Comparison of ENCODE assay signal across 12 cellular contexts in genomic region chr5:95759005-95759404, GRCh38. TPM values are rescaled to one million over a fixed set of nuclear protein-coding genes. Genes with fewer than 3 reads are reported as not detected.
DNase-seq lines count a peak whose midpoint lies in the region; ATAC-seq, FAIRE-seq and TF ChIP-seq lines count a peak whose summit lies in the region.
"Had no signal": no experiment of that assay in that cellular context is flagged by ENCODE, and none has a peak within 500 bp of the region (broad histone marks: within the 10 kb centered on the region; RNA-seq: fewer than 3 reads in every experiment).

No MANE protein-coding gene starts in this region.

- TF ChIP-seq EP300 in A549 (IDR thresholded peaks at IDR 0.05) = no peak

- peaks cover 45% of the 10 kb centered on the region for H3K4me1 ChIP-seq in A549
- peaks cover 66% of the 10 kb centered on the region for H3K4me1 ChIP-seq in KMS-11 (ENCODE audit: low read depth, poor library complexity, severe bottlenecking)
- peaks cover 32% of the 10 kb centered on the region for H3K4me1 ChIP-seq in fibroblast of lung (ENCODE audit: control insufficient read depth, extremely low read depth, insufficient read depth, low read length)
- peaks cover 51% of the 10 kb centered on the region for H3K4me1 ChIP-seq in osteoblast (ENCODE audit: insufficient read depth, low read length)
- H3K4me1 ChIP-seq: neural progenitor cell had no signal

- H3K9ac ChIP-seq in KMS-11 (peak overlapping the region; percentile 15; the same call in 1 of the 2 replicates), fibroblast of lung (ENCODE audit: insufficient read depth, low read length) (no peak overlapping the region)
- H3K9ac ChIP-seq: neural progenitor cell had no signal

- 59% methylated on average over 10 of the region's 10 CpGs for WGBS in A549 (ENCODE audit: missing lambda C conversion rate)

- H3K27ac ChIP-seq in A549 (peak overlapping the region; percentile 63 to 74), KMS-11 (peak overlapping the region; percentile 65; the same call in 1 of the 2 replicates), fibroblast of lung (ENCODE audit: insufficient read depth, low read length) (peak overlapping the region; percentile 73), osteoblast (ENCODE audit: low read depth, low read length) (peak overlapping the region; percentile 79)
- H3K27ac ChIP-seq: neural progenitor cell, tibial artery had no signal

- H3K9me3 ChIP-seq in A549 (no peaks in the 10 kb centered on the region), fibroblast of lung (ENCODE audit: control insufficient read depth, insufficient read depth, low read depth, low read length) (no peaks in the 10 kb centered on the region), osteoblast (ENCODE audit: low read depth, low read length) (no peaks in the 10 kb centered on the region)
- H3K9me3 ChIP-seq: tibial artery had no signal

- no peaks in the 10 kb centered on the region for H3K79me2 ChIP-seq in KMS-11 (ENCODE audit: insufficient read depth, low read depth)
- peaks cover 2% of the 10 kb centered on the region for H3K79me2 ChIP-seq in fibroblast of lung (ENCODE audit: control insufficient read depth, insufficient read depth, low read length)
- H3K79me2 ChIP-seq in osteoblast (ENCODE audit: insufficient read depth, low read length) = peaks cover 21% of the 10 kb centered on the region

- H3K27me3 ChIP-seq in KMS-11 (ENCODE audit: insufficient read depth, low read depth) (no peaks in the 10 kb centered on the region), fibroblast of lung (ENCODE audit: control insufficient read depth, insufficient read depth, low read length) (no peaks in the 10 kb centered on the region), osteoblast (ENCODE audit: insufficient read depth, low read length) (no peaks in the 10 kb centered on the region)
- H3K27me3 ChIP-seq: neural progenitor cell, tibial artery had no signal

- ATAC-seq in A549 = peak; percentile 37 to 71; a peak in 3 of 6 replicates
- ATAC-seq in GM21717 (IDR thresholded peaks at IDR 0.05; ENCODE audit: unreplicated experiment) = no peak

- no peak for FAIRE-seq in A549 (lab: Jason Lieb, UNC)

- in situ Hi-C loops in ACHN (cut with HindIII; ENCODE audit: low pct_ligation_motif_present, low pct_unique_long_range_greater_than_20kb, low sequenced_read_pairs) = no loop called here

- DNase-seq in A549 (ENCODE audit: low read depth in 1 of 2, low spot score in 1 of 2) (peak in 1 of 2 experiments; percentile 46), fibroblast of lung (ENCODE audit: low read depth in 2 of 2) (no peak), osteoblast (ENCODE audit: insufficient read length, low spot score, missing footprints) (no peak), activated gamma-delta T cell treated with Interleukin-2 at 50 U/mL for 16 hours (no peak), NCI-H82 treated with DMSO at 0.1 percent for 48 hours (lab: John Stamatoyannopoulos, UW; ENCODE audit: unreplicated experiment) (no peak), ACHN (no peak)
- DNase-seq: activated CD4-positive, alpha-beta T cell treated with anti-CD3 and anti-CD28 coated beads, Interleukin-2, amount 50 U/mL, for 1 hour; NCI-H1105 treated with DMSO at 0.1 percent for 48 hours; tibial artery had no signal

- POLR2A ChIA-PET in A549 (lab: Yijun Ruan, JAX) = no interaction called here

- no peak for TF ChIP-seq POLR2A in A549 (IDR thresholded peaks at IDR 0.05; ENCODE audit: low read length)

- no peak overlapping the region for H2AFZ ChIP-seq in KMS-11 (ENCODE audit: low read depth)
- H2AFZ ChIP-seq in fibroblast of lung (ENCODE audit: low read length) = no peak overlapping the region
- H2AFZ ChIP-seq in osteoblast (ENCODE audit: low read length) = no peak overlapping the region
- H2AFZ ChIP-seq: neural progenitor cell had no signal

- TF ChIP-seq CTCF in A549 (IDR thresholded peaks at IDR 0.05) = no peak
- no peak for TF ChIP-seq CTCF in KMS-11 (conservative IDR thresholded peaks at IDR 0.05; ENCODE audit: low read depth, low read length)
- TF ChIP-seq CTCF in fibroblast of lung (conservative IDR thresholded peaks at IDR 0.05 in 1 of 2, IDR thresholded peaks at IDR 0.05 in 1 of 2; ENCODE audit: low read depth in 1 of 2, low read length in 2 of 2) = no peak
- no peak for TF ChIP-seq CTCF in osteoblast (IDR thresholded peaks at IDR 0.05; ENCODE audit: extremely low read depth, low read depth, low read length)

- H3K36me3 ChIP-seq in KMS-11 (ENCODE audit: insufficient read depth) = peaks cover 5% of the 10 kb centered on the region; the same call in 1 of the 2 replicates
- peaks cover 12% of the 10 kb centered on the region for H3K36me3 ChIP-seq in fibroblast of lung (ENCODE audit: control insufficient read depth, insufficient read depth, low read length)
- peaks cover 34% of the 10 kb centered on the region for H3K36me3 ChIP-seq in osteoblast (ENCODE audit: insufficient read depth, low read length)
- H3K36me3 ChIP-seq: neural progenitor cell had no signal

- no peaks in the 10 kb centered on the region for H4K20me1 ChIP-seq in KMS-11 (ENCODE audit: insufficient read depth)
- no peaks in the 10 kb centered on the region for H4K20me1 ChIP-seq in fibroblast of lung (ENCODE audit: control insufficient read depth, extremely low read depth, insufficient read depth, low read length)
- H4K20me1 ChIP-seq in osteoblast (ENCODE audit: insufficient read depth, low read length) = no peaks in the 10 kb centered on the region

- no peak for TF ChIP-seq RAD21 in A549 (conservative IDR thresholded peaks at IDR 0.05 in 1 of 2, IDR thresholded peaks at IDR 0.05 in 1 of 2)

- H3K4me3 ChIP-seq in A549 (no peak overlapping the region), KMS-11 (IDR thresholded peaks at IDR 0.05; ENCODE audit: insufficient read depth, low read depth, low read length) (no peak overlapping the region), fibroblast of lung (replicated peaks in 1 of 4; ENCODE audit: control extremely low read depth in 1 of 4, insufficient read depth in 1 of 4, low read depth in 3 of 4, low read length in 4 of 4) (no peak overlapping the region), osteoblast (ENCODE audit: insufficient read depth, low read length) (no peak overlapping the region)
- H3K4me3 ChIP-seq: neural progenitor cell, tibial artery had no signal

- CTCF ChIA-PET in A549 (lab: Yijun Ruan, JAX) = interaction anchor here (1.1 to 1.6 kb wide), 3 partner anchors 13 to 22 kb away, joined by 3 to 8 read pairs (median 3); no protein-coding TSS in a partner anchor

- H3K4me2 ChIP-seq in A549 (peak overlapping the region; percentile 67), KMS-11 (peak overlapping the region; percentile 60), fibroblast of lung (ENCODE audit: extremely low read depth, insufficient read depth, low read length) (no peak overlapping the region), osteoblast (ENCODE audit: insufficient read depth, low read length) (peak overlapping the region; percentile 79)
- H3K4me2 ChIP-seq: neural progenitor cell had no signal

TF ChIP-seq in A549, 52 proteins besides CTCF, POLR2A, EP300 and RAD21:
- no peak for TF ChIP-seq ELK1 (IDR thresholded peaks at IDR 0.05; ENCODE audit: low read depth, low read length)
- no peak for TF ChIP-seq PHF8 (IDR thresholded peaks at IDR 0.05; ENCODE audit: borderline replicate concordance, low read depth)
- no peak for TF ChIP-seq FOSL2 (IDR thresholded peaks at IDR 0.05)
- no peak for TF ChIP-seq FOSL2 (CRISPR knock-in tag; IDR thresholded peaks at IDR 0.05)
- TF ChIP-seq CEBPB (IDR thresholded peaks at IDR 0.05) = no peak
- TF ChIP-seq EHMT2 (IDR thresholded peaks at IDR 0.05; ENCODE audit: low read depth) = no peak
- no peak for TF ChIP-seq HMGXB4 (CRISPR knock-in tag; IDR thresholded peaks at IDR 0.05; ENCODE audit: borderline replicate concordance)

RNA-seq across cellular contexts. Expression of gene RHOBTB3, which starts 27.9 kb away (rescaled TPM):
- polyA plus RNA-seq in A549 (2011; rRNA removed) (28.6 and 37.5 TPM in 2 replicates), A549 (2017; fragmentation: RNase III; extraction: RNeasy Plus Mini Kit Qiagen cat#74134 plus additional on column Dnase treatment) (7.3 to 11.1 TPM (median 9.1 TPM) in 3 replicates), fibroblast of lung (188 and 338 TPM in 2 replicates)
- 14.2 TPM in 2 replicates for polyA plus RNA-seq in A549 (2012; cell fraction: cytosol; rRNA removed)
- polyA plus RNA-seq in A549 (2012; cell fraction: nucleus; rRNA removed) = 8.7 and 11.3 TPM in 2 replicates
- polyA minus RNA-seq in A549 (2011; rRNA and poly(A)+ RNA removed) = 63.6 and 65.8 TPM in 2 replicates
- total RNA-seq in fibroblast of lung (222 and 337 TPM in 2 replicates), osteoblast (314 and 349 TPM in 2 replicates)
- 86.7 and 178 TPM in 2 replicates for polyA plus RNA-seq in fibroblast of lung (2012)
- polyA minus RNA-seq in fibroblast of lung (ENCODE audit: low replicate concordance) = 363 and 762 TPM in 2 replicates
